Comparison of ENCODE assay signal across 11 cellular contexts in the genomic region with DNA sequence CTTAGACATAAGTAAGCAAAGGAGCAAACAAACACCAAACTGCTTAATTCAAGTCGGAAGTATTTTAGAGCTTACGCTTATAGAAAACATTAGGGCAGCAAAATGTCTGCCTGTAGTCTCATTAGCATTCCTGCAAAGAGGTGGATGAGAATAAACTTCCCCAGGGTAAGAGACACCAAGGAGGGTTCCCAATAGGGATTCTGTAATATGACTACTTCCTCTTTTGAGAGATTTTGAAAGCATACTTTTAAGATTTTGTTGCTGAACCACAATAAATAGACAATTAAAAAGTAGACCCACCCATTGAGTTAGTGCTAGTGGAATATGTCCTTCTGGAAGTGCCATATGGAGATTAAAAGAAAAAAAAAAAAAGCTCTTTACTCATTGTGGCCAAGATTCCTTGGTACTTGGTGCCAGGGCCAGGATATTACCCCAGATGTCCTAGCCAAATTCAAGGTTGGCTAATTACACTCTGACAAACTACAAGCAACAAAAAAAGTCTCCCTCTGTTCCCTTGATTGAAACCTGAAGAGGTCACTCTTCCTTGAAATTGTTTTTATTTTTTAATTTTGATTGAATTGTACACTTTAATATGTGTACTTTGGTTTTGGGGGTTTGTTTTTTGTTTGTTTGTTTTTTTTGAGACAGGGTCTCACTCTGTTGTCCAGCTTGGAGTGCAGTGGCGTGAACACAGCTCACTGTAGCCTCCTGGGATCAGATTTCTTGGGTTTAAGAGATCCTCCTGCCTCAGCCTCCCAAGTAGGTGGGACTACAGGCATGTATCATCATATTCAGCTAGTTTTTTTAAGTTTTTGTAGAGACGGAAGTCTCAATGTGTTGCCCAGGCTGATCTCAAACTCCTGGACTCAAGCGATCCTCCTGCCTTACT. TPM values are rescaled to one million over a fixed set of nuclear protein-coding genes. Genes with fewer than 3 reads are reported as not detected.
DNase-seq lines count a peak whose midpoint lies in the region; ATAC-seq and TF ChIP-seq lines count a peak whose summit lies in the region.
"Had no signal": no experiment of that assay in that cellular context is flagged by ENCODE, and none has a peak within 500 bp of the region (broad histone marks: within the 10 kb centered on the region; RNA-seq: fewer than 3 reads in every experiment).

No MANE protein-coding gene starts in this region.

- H3K79me2 ChIP-seq in parathyroid adenoma = peaks cover 68% of the 10 kb centered on the region

- H2AFZ ChIP-seq in parathyroid adenoma = no peak overlapping the region

- H3K27me3 ChIP-seq in CD8-positive, alpha-beta memory T cell (ENCODE audit: insufficient read depth, low read length, poor library complexity, severe bottlenecking) = no peaks in the 10 kb centered on the region
- H3K27me3 ChIP-seq in body of pancreas = no peaks in the 10 kb centered on the region
- H3K27me3 ChIP-seq in parathyroid adenoma (ENCODE audit: control insufficient read depth, insufficient read depth, low read length) = no peaks in the 10 kb centered on the region

- H3K27ac Mint-ChIP-seq in CD8-positive, alpha-beta memory T cell = peak overlapping the region in 6 of 8 donors; percentile 22 to 87 (median 52)

- H3K9me3 ChIP-seq in CD8-positive, alpha-beta memory T cell (ENCODE audit: low read length) = no peaks in the 10 kb centered on the region
- H3K9me3 ChIP-seq in body of pancreas (no peaks in the 10 kb centered on the region), parathyroid adenoma (ENCODE audit: control insufficient read depth, low read length) (no peaks in the 10 kb centered on the region)

- DNase-seq in CD8-positive, alpha-beta memory T cell = no peak
- DNase-seq in LHCN-M2 (ENCODE audit: low read depth) (peak; percentile 18), body of pancreas (no peak), DMS79 (lab: John Stamatoyannopoulos, UW) (no peak), NCI-H2029 (lab: John Stamatoyannopoulos, UW) (no peak)
- no peak for DNase-seq in stimulated activated naive CD4-positive, alpha-beta T cell (lab: John Stamatoyannopoulos, UW)
- DNase-seq: activated gamma-delta T cell treated with Interleukin-2 at 50 U/mL for 16 hours; NCI-H774; stimulated activated CD4-positive, alpha-beta T cell treated with anti-CD3 and anti-CD28 coated beads, Interleukin-2, amount 100 ng/mL, for 48 hours had no signal

- peaks cover 26 to 45% (median 34%) of the 10 kb centered on the region in 3 donors for H3K4me1 Mint-ChIP-seq in CD8-positive, alpha-beta memory T cell

- no peak overlapping the region for H3K9ac ChIP-seq in parathyroid adenoma

- no peak overlapping the region for H3K4me3 ChIP-seq in CD8-positive, alpha-beta memory T cell (ENCODE audit: low read length)
- no peak overlapping the region for H3K4me3 ChIP-seq in body of pancreas
- H3K4me3 ChIP-seq in parathyroid adenoma (ENCODE audit: low read depth, low read length) = no peak overlapping the region

- no peaks in the 10 kb centered on the region for H3K36me3 ChIP-seq in CD8-positive, alpha-beta memory T cell (ENCODE audit: insufficient read depth, low read length)
- H3K36me3 ChIP-seq in body of pancreas (replicated peaks in 1 of 2; ENCODE audit: insufficient read depth in 1 of 2, low read depth in 2 of 2) = no peaks in the 10 kb centered on the region
- no peaks in the 10 kb centered on the region for H3K36me3 ChIP-seq in parathyroid adenoma (ENCODE audit: control insufficient read depth, insufficient read depth, low read length)

- peak overlapping the region; percentile 51 for H3K4me2 ChIP-seq in parathyroid adenoma (ENCODE audit: low read length)

- TF ChIP-seq CTCF in body of pancreas (IDR thresholded peaks at IDR 0.05) (no peak), parathyroid adenoma (IDR thresholded peaks at IDR 0.05) (no peak)

- POLR2A ChIA-PET in CD8-positive, alpha-beta memory T cell (lab: Charles Lee) = interaction anchor here (1.0 kb wide), 1 partner anchor 14 kb away, joined by 4 read pairs; no protein-coding TSS in a partner anchor

- CTCF ChIA-PET in CD8-positive, alpha-beta memory T cell (lab: Charles Lee) = interaction anchor here (1.3 to 3.3 kb wide), 3 partner anchors 14 to 58 kb away, joined by 3 to 10 read pairs (median 7); no protein-coding TSS in a partner anchor

- peaks cover 20% of the 10 kb centered on the region for H3K4me1 ChIP-seq in CD8-positive, alpha-beta memory T cell (ENCODE audit: insufficient read depth, low read length)
- H3K4me1 ChIP-seq in body of pancreas (peaks cover 29% of the 10 kb centered on the region), parathyroid adenoma (peaks cover 16% of the 10 kb centered on the region)

- no peaks in the 10 kb centered on the region for H3K9me3 Mint-ChIP-seq in CD8-positive, alpha-beta memory T cell

- no peaks in the 10 kb centered on the region for H3K27me3 Mint-ChIP-seq in CD8-positive, alpha-beta memory T cell

- peaks cover 0 to 3% (median 2%) of the 10 kb centered on the region in 3 donors for H3K36me3 Mint-ChIP-seq in CD8-positive, alpha-beta memory T cell

- ATAC-seq in body of pancreas = no peak
- no peak for ATAC-seq in HG03378 (IDR thresholded peaks at IDR 0.05; ENCODE audit: unreplicated experiment)

- intact Hi-C loops in body of pancreas (cut with DNase I) = no loop called here

- WGBS in body of pancreas, 2 donors = 69 to 71% methylated on average over 5 of the region's 5 CpGs

- no peak for TF ChIP-seq POLR2A in body of pancreas (IDR thresholded peaks at IDR 0.05)

- peak overlapping the region in 1 of 7 donors; percentile 73 for H3K4me3 Mint-ChIP-seq in CD8-positive, alpha-beta memory T cell

- H3K27ac ChIP-seq in CD8-positive, alpha-beta memory T cell (ENCODE audit: low read depth, low read length) = no peak overlapping the region
- H3K27ac ChIP-seq in body of pancreas = peak overlapping the region in 3 of 4 donors; percentile 3 to 59 (median 6)
- H3K27ac ChIP-seq in parathyroid adenoma = peak overlapping the region; percentile 53

RNA-seq across cellular contexts. Expression of a gene that starts 8.7 kb away (rescaled TPM):
- total RNA-seq in CD8-positive, alpha-beta memory T cell = 10 to 100 TPM; 43.9 to 48.2 TPM
- 27.3 TPM for polyA plus RNA-seq in CD8-positive, alpha-beta memory T cell
- total RNA-seq in LHCN-M2 (2014; rRNA removed) = 35.1 and 38.3 TPM in 2 replicates
- 14.6 TPM for polyA plus RNA-seq in LHCN-M2 (2012)
- total RNA-seq in body of pancreas = 10 to 100 TPM; 41.2 to 89.0 TPM
